Comparison of ENCODE assay signal across 1 cellular context in the genomic region with DNA sequence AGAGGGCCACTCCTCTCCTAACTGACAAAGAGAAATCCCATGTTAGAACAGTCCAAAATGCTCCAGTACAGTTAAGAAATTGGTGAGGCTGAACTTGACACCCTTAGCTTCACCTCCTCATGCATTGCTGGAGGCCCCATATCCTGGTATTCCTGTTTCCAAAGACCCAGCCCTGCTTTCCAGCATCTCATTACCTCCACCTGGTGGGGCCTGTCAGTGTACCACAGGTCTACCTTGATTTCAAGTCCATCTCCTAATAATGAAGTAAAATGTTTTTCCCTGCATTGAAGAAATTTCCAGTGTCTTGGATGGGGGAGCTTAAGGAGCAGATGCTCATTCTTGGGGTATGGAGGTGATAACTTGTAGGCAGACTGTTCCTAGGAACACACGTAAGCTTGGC.
TF ChIP-seq lines count a peak whose summit lies in the region.

No MANE protein-coding gene starts in this region.

TF ChIP-seq in GM23338, 12 proteins besides CTCF, POLR2A, EP300 and RAD21 (continued from another document):
- TF ChIP-seq, protein P1, sequence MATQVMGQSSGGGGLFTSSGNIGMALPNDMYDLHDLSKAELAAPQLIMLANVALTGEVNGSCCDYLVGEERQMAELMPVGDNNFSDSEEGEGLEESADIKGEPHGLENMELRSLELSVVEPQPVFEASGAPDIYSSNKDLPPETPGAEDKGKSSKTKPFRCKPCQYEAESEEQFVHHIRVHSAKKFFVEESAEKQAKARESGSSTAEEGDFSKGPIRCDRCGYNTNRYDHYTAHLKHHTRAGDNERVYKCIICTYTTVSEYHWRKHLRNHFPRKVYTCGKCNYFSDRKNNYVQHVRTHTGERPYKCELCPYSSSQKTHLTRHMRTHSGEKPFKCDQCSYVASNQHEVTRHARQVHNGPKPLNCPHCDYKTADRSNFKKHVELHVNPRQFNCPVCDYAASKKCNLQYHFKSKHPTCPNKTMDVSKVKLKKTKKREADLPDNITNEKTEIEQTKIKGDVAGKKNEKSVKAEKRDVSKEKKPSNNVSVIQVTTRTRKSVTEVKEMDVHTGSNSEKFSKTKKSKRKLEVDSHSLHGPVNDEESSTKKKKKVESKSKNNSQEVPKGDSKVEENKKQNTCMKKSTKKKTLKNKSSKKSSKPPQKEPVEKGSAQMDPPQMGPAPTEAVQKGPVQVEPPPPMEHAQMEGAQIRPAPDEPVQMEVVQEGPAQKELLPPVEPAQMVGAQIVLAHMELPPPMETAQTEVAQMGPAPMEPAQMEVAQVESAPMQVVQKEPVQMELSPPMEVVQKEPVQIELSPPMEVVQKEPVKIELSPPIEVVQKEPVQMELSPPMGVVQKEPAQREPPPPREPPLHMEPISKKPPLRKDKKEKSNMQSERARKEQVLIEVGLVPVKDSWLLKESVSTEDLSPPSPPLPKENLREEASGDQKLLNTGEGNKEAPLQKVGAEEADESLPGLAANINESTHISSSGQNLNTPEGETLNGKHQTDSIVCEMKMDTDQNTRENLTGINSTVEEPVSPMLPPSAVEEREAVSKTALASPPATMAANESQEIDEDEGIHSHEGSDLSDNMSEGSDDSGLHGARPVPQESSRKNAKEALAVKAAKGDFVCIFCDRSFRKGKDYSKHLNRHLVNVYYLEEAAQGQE (IDR thresholded peaks at IDR 0.05; ENCODE audit: unreplicated experiment): no peak
- TF ChIP-seq CREB1 (CRISPR knock-in tag; IDR thresholded peaks at IDR 0.05; ENCODE audit: low read depth) (no peak), POLR2AphosphoS5 (IDR thresholded peaks at IDR 0.05; ENCODE audit: low read depth) (no peak), EZH2 (IDR thresholded peaks at IDR 0.05; ENCODE audit: low read depth, unreplicated experiment) (no peak), NANOG (IDR thresholded peaks at IDR 0.05; ENCODE audit: borderline replicate concordance) (no peak), JUNB (IDR thresholded peaks at IDR 0.05; ENCODE audit: unreplicated experiment) (no peak), ZNF331 (CRISPR knock-in tag; IDR thresholded peaks at IDR 0.05; ENCODE audit: low read depth) (no peak)
- TF ChIP-seq, protein P2, sequence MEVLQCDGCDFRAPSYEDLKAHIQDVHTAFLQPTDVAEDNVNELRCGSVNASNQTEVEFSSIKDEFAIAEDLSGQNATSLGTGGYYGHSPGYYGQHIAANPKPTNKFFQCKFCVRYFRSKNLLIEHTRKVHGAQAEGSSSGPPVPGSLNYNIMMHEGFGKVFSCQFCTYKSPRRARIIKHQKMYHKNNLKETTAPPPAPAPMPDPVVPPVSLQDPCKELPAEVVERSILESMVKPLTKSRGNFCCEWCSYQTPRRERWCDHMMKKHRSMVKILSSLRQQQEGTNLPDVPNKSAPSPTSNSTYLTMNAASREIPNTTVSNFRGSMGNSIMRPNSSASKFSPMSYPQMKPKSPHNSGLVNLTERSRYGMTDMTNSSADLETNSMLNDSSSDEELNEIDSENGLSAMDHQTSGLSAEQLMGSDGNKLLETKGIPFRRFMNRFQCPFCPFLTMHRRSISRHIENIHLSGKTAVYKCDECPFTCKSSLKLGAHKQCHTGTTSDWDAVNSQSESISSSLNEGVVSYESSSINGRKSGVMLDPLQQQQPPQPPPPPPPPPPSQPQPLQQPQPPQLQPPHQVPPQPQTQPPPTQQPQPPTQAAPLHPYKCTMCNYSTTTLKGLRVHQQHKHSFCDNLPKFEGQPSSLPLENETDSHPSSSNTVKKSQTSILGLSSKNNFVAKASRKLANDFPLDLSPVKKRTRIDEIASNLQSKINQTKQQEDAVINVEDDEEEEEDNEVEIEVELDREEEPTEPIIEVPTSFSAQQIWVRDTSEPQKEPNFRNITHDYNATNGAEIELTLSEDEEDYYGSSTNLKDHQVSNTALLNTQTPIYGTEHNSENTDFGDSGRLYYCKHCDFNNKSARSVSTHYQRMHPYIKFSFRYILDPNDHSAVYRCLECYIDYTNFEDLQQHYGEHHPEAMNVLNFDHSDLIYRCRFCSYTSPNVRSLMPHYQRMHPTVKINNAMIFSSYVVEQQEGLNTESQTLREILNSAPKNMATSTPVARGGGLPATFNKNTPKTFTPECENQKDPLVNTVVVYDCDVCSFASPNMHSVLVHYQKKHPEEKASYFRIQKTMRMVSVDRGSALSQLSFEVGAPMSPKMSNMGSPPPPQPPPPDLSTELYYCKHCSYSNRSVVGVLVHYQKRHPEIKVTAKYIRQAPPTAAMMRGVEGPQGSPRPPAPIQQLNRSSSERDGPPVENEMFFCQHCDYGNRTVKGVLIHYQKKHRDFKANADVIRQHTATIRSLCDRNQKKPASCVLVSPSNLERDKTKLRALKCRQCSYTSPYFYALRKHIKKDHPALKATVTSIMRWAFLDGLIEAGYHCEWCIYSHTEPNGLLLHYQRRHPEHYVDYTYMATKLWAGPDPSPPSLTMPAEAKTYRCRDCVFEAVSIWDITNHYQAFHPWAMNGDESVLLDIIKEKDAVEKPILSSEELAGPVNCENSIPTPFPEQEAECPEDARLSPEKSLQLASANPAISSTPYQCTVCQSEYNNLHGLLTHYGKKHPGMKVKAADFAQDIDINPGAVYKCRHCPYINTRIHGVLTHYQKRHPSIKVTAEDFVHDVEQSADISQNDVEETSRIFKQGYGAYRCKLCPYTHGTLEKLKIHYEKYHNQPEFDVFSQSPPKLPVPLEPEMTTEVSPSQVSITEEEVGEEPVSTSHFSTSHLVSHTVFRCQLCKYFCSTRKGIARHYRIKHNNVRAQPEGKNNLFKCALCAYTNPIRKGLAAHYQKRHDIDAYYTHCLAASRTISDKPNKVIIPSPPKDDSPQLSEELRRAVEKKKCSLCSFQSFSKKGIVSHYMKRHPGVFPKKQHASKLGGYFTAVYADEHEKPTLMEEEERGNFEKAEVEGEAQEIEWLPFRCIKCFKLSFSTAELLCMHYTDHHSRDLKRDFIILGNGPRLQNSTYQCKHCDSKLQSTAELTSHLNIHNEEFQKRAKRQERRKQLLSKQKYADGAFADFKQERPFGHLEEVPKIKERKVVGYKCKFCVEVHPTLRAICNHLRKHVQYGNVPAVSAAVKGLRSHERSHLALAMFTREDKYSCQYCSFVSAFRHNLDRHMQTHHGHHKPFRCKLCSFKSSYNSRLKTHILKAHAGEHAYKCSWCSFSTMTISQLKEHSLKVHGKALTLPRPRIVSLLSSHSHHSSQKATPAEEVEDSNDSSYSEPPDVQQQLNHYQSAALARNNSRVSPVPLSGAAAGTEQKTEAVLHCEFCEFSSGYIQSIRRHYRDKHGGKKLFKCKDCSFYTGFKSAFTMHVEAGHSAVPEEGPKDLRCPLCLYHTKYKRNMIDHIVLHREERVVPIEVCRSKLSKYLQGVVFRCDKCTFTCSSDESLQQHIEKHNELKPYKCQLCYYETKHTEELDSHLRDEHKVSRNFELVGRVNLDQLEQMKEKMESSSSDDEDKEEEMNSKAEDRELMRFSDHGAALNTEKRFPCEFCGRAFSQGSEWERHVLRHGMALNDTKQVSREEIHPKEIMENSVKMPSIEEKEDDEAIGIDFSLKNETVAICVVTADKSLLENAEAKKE (CRISPR knock-in tag; IDR thresholded peaks at IDR 0.05): no peak
